In the genomic region with DNA sequence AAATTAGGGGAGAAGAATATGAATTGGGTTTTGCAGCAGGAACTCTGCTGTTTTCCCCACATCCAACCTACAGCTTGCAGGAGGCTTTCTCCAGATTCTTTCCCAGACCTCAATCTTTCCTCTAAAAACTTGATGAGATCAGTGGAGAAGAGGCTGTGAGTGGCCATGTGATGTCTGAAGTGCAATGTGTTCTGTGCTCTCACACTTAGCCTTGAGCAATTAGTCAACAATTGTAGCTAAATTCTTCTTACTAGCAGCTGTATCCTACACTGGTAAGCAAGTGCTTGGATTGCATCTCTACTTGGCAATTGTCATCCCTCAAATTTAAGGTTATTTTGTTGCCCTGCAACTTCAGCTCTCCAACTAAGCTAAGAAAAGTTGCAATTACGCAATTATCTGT, we compare ENCODE assay signal across 14 cellular contexts.
"Had no signal": no experiment of that assay in that cellular context is flagged by ENCODE, and none has a peak within 500 bp of the region (broad histone marks: within the 10 kb centered on the region; RNA-seq: fewer than 3 reads in every experiment).

No MANE protein-coding gene starts in this region.

- H3K4me3 ChIP-seq: left ventricle myocardium inferior, spleen had no signal

- H3K27ac ChIP-seq: foreskin keratinocyte, left ventricle myocardium inferior, spleen had no signal

- H3K27me3 ChIP-seq: foreskin keratinocyte, spleen had no signal

- H3K36me3 Mint-ChIP-seq: activated CD4-positive, alpha-beta memory T cell treated with anti-CD3 and anti-CD28 coated beads for 36 hours; activated CD8-positive, alpha-beta memory T cell treated with anti-CD3 and anti-CD28 coated beads, Interleukin-2, amount 10 ng/mL, durations not matched to agents 7 days and 5 days; activated naive CD8-positive, alpha-beta T cell treated with anti-CD3 and anti-CD28 coated beads for 36 hours had no signal

- H3K27ac Mint-ChIP-seq: activated CD4-positive, alpha-beta memory T cell treated with anti-CD3 and anti-CD28 coated beads for 36 hours; activated CD4-positive, alpha-beta T cell treated with anti-CD3 and anti-CD28 coated beads for 36 hours; activated CD8-positive, alpha-beta memory T cell treated with anti-CD3 and anti-CD28 coated beads, Interleukin-2, amount 10 ng/mL, durations not matched to agents 7 days and 5 days; activated naive CD8-positive, alpha-beta T cell treated with anti-CD3 and anti-CD28 coated beads for 36 hours; endodermal cell; nephron progenitor cell had no signal

- H3K4me1 Mint-ChIP-seq: activated CD4-positive, alpha-beta T cell treated with anti-CD3 and anti-CD28 coated beads for 36 hours; activated CD8-positive, alpha-beta memory T cell treated with anti-CD3 and anti-CD28 coated beads, Interleukin-2, amount 10 ng/mL, durations not matched to agents 7 days and 5 days; activated naive CD8-positive, alpha-beta T cell treated with anti-CD3 and anti-CD28 coated beads for 36 hours; endodermal cell; nephron progenitor cell had no signal

- H3K4me1 ChIP-seq: foreskin keratinocyte, left ventricle myocardium inferior, spleen had no signal

- H3K4me3 Mint-ChIP-seq: activated CD4-positive, alpha-beta memory T cell treated with anti-CD3 and anti-CD28 coated beads for 36 hours; activated CD4-positive, alpha-beta T cell treated with anti-CD3 and anti-CD28 coated beads for 36 hours; activated CD8-positive, alpha-beta memory T cell treated with anti-CD3 and anti-CD28 coated beads, Interleukin-2, amount 10 ng/mL, durations not matched to agents 7 days and 5 days; activated naive CD8-positive, alpha-beta T cell treated with anti-CD3 and anti-CD28 coated beads for 36 hours; endodermal cell; nephron progenitor cell had no signal

- H3K36me3 ChIP-seq: left ventricle myocardium inferior, spleen had no signal

- ATAC-seq: activated CD4-positive, alpha-beta T cell treated with anti-CD3 and anti-CD28 coated beads for 36 hours; activated CD8-positive, alpha-beta memory T cell treated with anti-CD3 and anti-CD28 coated beads, Interleukin-2, amount 10 ng/mL, durations not matched to agents 7 days and 5 days; foreskin keratinocyte had no signal

- DNase-seq: activated CD4-positive, alpha-beta memory T cell treated with anti-CD3 and anti-CD28 coated beads for 36 hours; activated CD4-positive, alpha-beta T cell treated with anti-CD3 and anti-CD28 coated beads for 36 hours; activated CD8-positive, alpha-beta memory T cell treated with anti-CD3 and anti-CD28 coated beads, Interleukin-2, amount 10 ng/mL, durations not matched to agents 7 days and 5 days; activated naive CD8-positive, alpha-beta T cell treated with anti-CD3 and anti-CD28 coated beads for 36 hours; amniotic stem cell; endodermal cell; foreskin keratinocyte; left ventricle myocardium inferior; mammary epithelial cell; nephron progenitor cell; occipital lobe; retina; spleen; stimulated activated naive CD4-positive, alpha-beta T cell had no signal

- H3K9me3 Mint-ChIP-seq: endodermal cell, nephron progenitor cell had no signal

- H3K27me3 Mint-ChIP-seq: activated CD4-positive, alpha-beta memory T cell treated with anti-CD3 and anti-CD28 coated beads for 36 hours; activated CD4-positive, alpha-beta T cell treated with anti-CD3 and anti-CD28 coated beads for 36 hours; activated CD8-positive, alpha-beta memory T cell treated with anti-CD3 and anti-CD28 coated beads, Interleukin-2, amount 10 ng/mL, durations not matched to agents 7 days and 5 days; activated naive CD8-positive, alpha-beta T cell treated with anti-CD3 and anti-CD28 coated beads for 36 hours had no signal
